15 cellular contexts compared by ENCODE assay signal in genomic region chr10:61933857-61934559, GRCh38. TPM values are rescaled to one million over a fixed set of nuclear protein-coding genes. Genes with fewer than 3 reads are reported as not detected.
DNase-seq lines count a peak whose midpoint lies in the region; ATAC-seq and TF ChIP-seq lines count a peak whose summit lies in the region.
"Had no signal": no experiment of that assay in that cellular context is flagged by ENCODE, and none has a peak within 500 bp of the region (broad histone marks: within the 10 kb centered on the region; RNA-seq: fewer than 3 reads in every experiment).

No MANE protein-coding gene starts in this region.

- intact Hi-C loops in Caco-2 (cut with micrococcal nuclease; ENCODE audit: unreplicated experiment) = loop anchor here (1.0 to 10.0 kb wide), 2 partner anchors 16 to 869 kb away; no protein-coding TSS in a partner anchor

- no peaks in the 10 kb centered on the region for H3K9me3 ChIP-seq in Caco-2
- H3K9me3 ChIP-seq: mucosa of descending colon, suprapubic skin had no signal

- no TSS peak for BruUV-seq in Caco-2 (replicated peaks; lab: Mats Ljungman, UMichigan)

- TF ChIP-seq CTCF in Caco-2 (IDR thresholded peaks at IDR 0.05; ENCODE audit: insufficient read depth in 1 of 2, low read depth in 1 of 2, low read length in 1 of 2, severe bottlenecking in 1 of 2, unreplicated experiment in 1 of 2) = no peak

- H3K4me1 ChIP-seq in Caco-2 (peaks cover 95% of the 10 kb centered on the region), rectal smooth muscle tissue (ENCODE audit: control insufficient read depth, insufficient read depth, low read length) (peaks cover 18% of the 10 kb centered on the region)

- no peak overlapping the region for H3K4me3 ChIP-seq in Caco-2 (ENCODE audit: low read depth, low read length)
- H3K4me3 ChIP-seq in rectal smooth muscle tissue (ENCODE audit: low read length) = no peak overlapping the region
- H3K4me3 ChIP-seq: mucosa of descending colon, suprapubic skin had no signal

- H3K36me3 ChIP-seq in Caco-2 (ENCODE audit: control insufficient read depth, insufficient read depth, low read length) (peaks cover 4% of the 10 kb centered on the region; the same call in 1 of the 2 replicates), rectal smooth muscle tissue (ENCODE audit: control insufficient read depth, insufficient read depth, low read length) (no peaks in the 10 kb centered on the region)
- H3K36me3 ChIP-seq: suprapubic skin had no signal

- peak overlapping the region; percentile 9 for H3K4me3 Mint-ChIP-seq in Caco-2 (ENCODE audit: unreplicated experiment)
- H3K4me3 Mint-ChIP-seq in T-cell = peak overlapping the region in 1 of 3 donors; percentile 22
- peak overlapping the region in 1 of 2 donors; percentile 40 for H3K4me3 Mint-ChIP-seq in effector memory CD8-positive, alpha-beta T cell

- POLR2A ChIA-PET in Caco-2 (lab: Charles Lee) = interaction anchor here (0.7 to 1.4 kb wide), 5 partner anchors 9 to 116 kb away, joined by 4 to 12 read pairs (median 6); no protein-coding TSS in a partner anchor
- POLR2A ChIA-PET in T-cell (lab: Charles Lee) = interaction anchor here (0.5 to 1.0 kb wide), 9 partner anchors 10 to 196 kb away, joined by 3 to 7 read pairs (median 3); partner anchors contain the start of gene ARID5B (in 1 of the 2)

- H3K36me3 Mint-ChIP-seq in Caco-2 (ENCODE audit: insufficient read depth, unreplicated experiment) (peaks cover 99% of the 10 kb centered on the region), T-cell (peaks cover 27% of the 10 kb centered on the region)
- peaks cover 5% of the 10 kb centered on the region for H3K36me3 Mint-ChIP-seq in effector memory CD8-positive, alpha-beta T cell (ENCODE audit: insufficient read depth)

- H3K9ac ChIP-seq in rectal smooth muscle tissue (ENCODE audit: low read length) = no peak overlapping the region
- H3K9ac ChIP-seq: KMS-11 had no signal

- H3K27me3 ChIP-seq in Caco-2 (replicated peaks; ENCODE audit: control insufficient read depth, insufficient read depth, low read length) = no peaks in the 10 kb centered on the region
- H3K27me3 ChIP-seq in rectal smooth muscle tissue (ENCODE audit: control insufficient read depth, insufficient read depth, low read length) = no peaks in the 10 kb centered on the region
- H3K27me3 ChIP-seq: suprapubic skin had no signal

- H3K27ac ChIP-seq in rectal smooth muscle tissue (ENCODE audit: low read depth, low read length) = peak overlapping the region; percentile 75
- H3K27ac ChIP-seq: KMS-11, suprapubic skin had no signal

- DNase-seq in Caco-2 = peak in 1 of 2 experiments; percentile 59
- no peak for DNase-seq in T-cell
- no peak for DNase-seq in effector memory CD8-positive, alpha-beta T cell
- no peak for DNase-seq in RPMI8226
- DNase-seq: COR-L47, mucosa of descending colon, NCI-H2029 treated with DMSO at 0.1 percent for 48 hours, NCI-H774, SIG-M5 had no signal

- peak; percentile 65 to 75 (median 68) for ATAC-seq in T-cell (replicated peaks in 1 of 4)
- ATAC-seq in effector memory CD8-positive, alpha-beta T cell (replicated peaks) = peak; percentile 47
- no peak for ATAC-seq in HG02678 (IDR thresholded peaks at IDR 0.05; ENCODE audit: unreplicated experiment)
- ATAC-seq in HG03175 (IDR thresholded peaks at IDR 0.05; ENCODE audit: unreplicated experiment) = no peak
- no peak for ATAC-seq in HG03521 (IDR thresholded peaks at IDR 0.05; ENCODE audit: unreplicated experiment)
- ATAC-seq: mucosa of descending colon had no signal

- H3K9me3 Mint-ChIP-seq in Caco-2 (ENCODE audit: unreplicated experiment) (no peaks in the 10 kb centered on the region), T-cell (no peaks in the 10 kb centered on the region)
- H3K9me3 Mint-ChIP-seq in effector memory CD8-positive, alpha-beta T cell = peaks cover 0 to 2% of the 10 kb centered on the region in 2 donors

- H3K27ac Mint-ChIP-seq in Caco-2 (ENCODE audit: unreplicated experiment) (peak overlapping the region; percentile 68), T-cell (peak overlapping the region; percentile 87 to 91)
- peak overlapping the region; percentile 5 to 50 for H3K27ac Mint-ChIP-seq in effector memory CD8-positive, alpha-beta T cell

- no peaks in the 10 kb centered on the region for H3K27me3 Mint-ChIP-seq in Caco-2 (ENCODE audit: insufficient read depth, unreplicated experiment)
- no peaks in the 10 kb centered on the region for H3K27me3 Mint-ChIP-seq in T-cell
- no peaks in the 10 kb centered on the region for H3K27me3 Mint-ChIP-seq in effector memory CD8-positive, alpha-beta T cell

- CTCF ChIA-PET in Caco-2 (lab: Charles Lee) = interaction anchor here (0.6 to 1.2 kb wide), 8 partner anchors 9 to 330 kb away, joined by 3 to 5 read pairs (median 3); no protein-coding TSS in a partner anchor
- CTCF ChIA-PET in T-cell (lab: Charles Lee) = interaction anchor here in 1 of 2 donors (0.9 to 1.6 kb wide), 8 partner anchors 10 to 311 kb away, joined by 3 to 6 read pairs (median 4); partner anchors contain the start of gene ARID5B

- peaks cover 75% of the 10 kb centered on the region for H3K4me1 Mint-ChIP-seq in Caco-2 (ENCODE audit: low read depth, unreplicated experiment)
- peaks cover 64 to 79% (median 75%) of the 10 kb centered on the region in 3 donors for H3K4me1 Mint-ChIP-seq in T-cell
- peaks cover 26 to 47% of the 10 kb centered on the region in 2 donors for H3K4me1 Mint-ChIP-seq in effector memory CD8-positive, alpha-beta T cell (ENCODE audit: low read depth in 2 of 2)

RNA-seq across cellular contexts. Expression of gene ARID5B, which starts 32.5 kb away (rescaled TPM):
- total RNA-seq in Caco-2 (2022) = 168 and 169 TPM in 2 replicates
- total RNA-seq in T-cell = 10 to 100 TPM; 34.0 to 75.5 (median 42.5) TPM

Comparison
In these comparisons a context has a peak if more than half of its experiments do, and no peak if none do; other contexts are left out.
1. H3K27ac Mint-ChIP-seq: peak in every context shown above with its lines; median percentile 89 in T-cell; 68 in Caco-2; 28 in effector memory CD8-positive, alpha-beta T cell.
2. ATAC-seq: peak in T-cell (4 of 4) and effector memory CD8-positive, alpha-beta T cell (single experiment); none in HG02678 (single experiment), HG03175 (single experiment) and HG03521 (single experiment).